In the genomic region with DNA sequence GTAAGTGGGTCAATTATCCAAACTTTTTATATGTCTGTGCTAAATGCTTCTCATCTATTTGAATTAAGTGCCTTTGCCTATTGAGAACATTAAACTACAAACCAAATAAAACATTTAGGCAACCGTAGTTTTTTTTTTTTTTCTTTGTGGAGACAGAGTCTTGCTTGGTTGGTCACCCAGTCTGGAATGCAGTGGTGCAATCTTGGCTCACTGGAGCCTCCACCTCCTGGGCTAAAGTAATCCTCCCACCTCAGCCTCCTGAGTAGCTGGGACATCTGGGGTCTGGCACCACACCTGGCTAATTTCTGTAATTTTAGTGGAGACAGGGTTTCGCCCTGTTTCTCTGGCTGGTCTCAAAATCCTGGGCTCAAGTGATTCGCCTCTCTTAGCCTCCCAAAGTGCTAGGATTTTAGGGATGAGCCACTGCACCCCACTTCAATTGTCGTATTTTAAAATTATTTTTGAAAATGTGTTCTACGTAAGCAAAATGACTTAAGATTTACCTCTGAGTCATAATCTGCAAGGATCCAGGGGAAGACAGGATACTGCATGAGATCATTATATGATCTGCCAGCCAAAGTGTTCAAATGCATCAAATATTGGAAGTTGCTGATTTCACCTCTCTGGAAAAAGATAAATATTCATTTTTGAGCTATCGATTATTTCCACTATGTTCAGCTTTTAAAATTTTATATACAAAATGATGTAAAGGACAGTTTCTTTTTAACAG, we compare ENCODE assay signal across 14 cellular contexts.
"Had no signal": no experiment of that assay in that cellular context is flagged by ENCODE, and none has a peak within 500 bp of the region (broad histone marks: within the 10 kb centered on the region; RNA-seq: fewer than 3 reads in every experiment).

No MANE protein-coding gene starts in this region.

- H3K4me3 ChIP-seq: left lung, psoas muscle, suprapubic skin, upper lobe of right lung had no signal

- H3K27ac ChIP-seq: left lung, psoas muscle, suprapubic skin, upper lobe of right lung had no signal

- H3K4me1 ChIP-seq: left lung, psoas muscle, suprapubic skin, upper lobe of right lung had no signal

- H3K27me3 ChIP-seq: left lung, suprapubic skin, upper lobe of right lung had no signal

- H3K9me3 ChIP-seq: left lung, psoas muscle, suprapubic skin, upper lobe of right lung had no signal

- ATAC-seq: activated CD4-positive, CD25-positive, alpha-beta regulatory T cell treated with anti-CD3 and anti-CD28 coated beads, Interleukin-2, amount 50 U/mL, for 24 hours; activated CD8-positive, alpha-beta memory T cell treated with anti-CD3 and anti-CD28 coated beads, Interleukin-2, amount 10 ng/mL, durations not matched to agents 7 days and 5 days; left lung; psoas muscle; stimulated activated naive CD8-positive, alpha-beta T cell treated with anti-CD3 and anti-CD28 coated beads, Interleukin-15, Interleukin-2, amounts not matched to agents 100 U/mL and 50 U/mL, for 24 hours; upper lobe of right lung had no signal

- DNase-seq: activated CD4-positive, alpha-beta T cell treated with anti-CD3 and anti-CD28 coated beads, Interleukin-2, amount 50 U/mL, for 48 hours; activated CD8-positive, alpha-beta memory T cell treated with anti-CD3 and anti-CD28 coated beads, Interleukin-2, amount 10 ng/mL, durations not matched to agents 7 days and 5 days; activated gamma-delta T cell; activated T-cell treated with anti-CD3 and anti-CD28 coated beads, Interleukin-2, amount 50 U/mL, for 24 hours; islet precursor cell; left lung; nephron progenitor cell; psoas muscle; stimulated activated CD4-positive, alpha-beta T cell treated with anti-CD3 and anti-CD28 coated beads, Interleukin-2, amount 100 ng/mL, for 48 hours; stimulated activated naive CD8-positive, alpha-beta T cell treated with anti-CD3 and anti-CD28 coated beads, Interleukin-15, Interleukin-2, amounts not matched to agents 100 U/mL and 50 U/mL, for 24 hours; SW 1271; upper lobe of right lung had no signal
